ENCODE assay signal across 8 cellular contexts in the genomic region with DNA sequence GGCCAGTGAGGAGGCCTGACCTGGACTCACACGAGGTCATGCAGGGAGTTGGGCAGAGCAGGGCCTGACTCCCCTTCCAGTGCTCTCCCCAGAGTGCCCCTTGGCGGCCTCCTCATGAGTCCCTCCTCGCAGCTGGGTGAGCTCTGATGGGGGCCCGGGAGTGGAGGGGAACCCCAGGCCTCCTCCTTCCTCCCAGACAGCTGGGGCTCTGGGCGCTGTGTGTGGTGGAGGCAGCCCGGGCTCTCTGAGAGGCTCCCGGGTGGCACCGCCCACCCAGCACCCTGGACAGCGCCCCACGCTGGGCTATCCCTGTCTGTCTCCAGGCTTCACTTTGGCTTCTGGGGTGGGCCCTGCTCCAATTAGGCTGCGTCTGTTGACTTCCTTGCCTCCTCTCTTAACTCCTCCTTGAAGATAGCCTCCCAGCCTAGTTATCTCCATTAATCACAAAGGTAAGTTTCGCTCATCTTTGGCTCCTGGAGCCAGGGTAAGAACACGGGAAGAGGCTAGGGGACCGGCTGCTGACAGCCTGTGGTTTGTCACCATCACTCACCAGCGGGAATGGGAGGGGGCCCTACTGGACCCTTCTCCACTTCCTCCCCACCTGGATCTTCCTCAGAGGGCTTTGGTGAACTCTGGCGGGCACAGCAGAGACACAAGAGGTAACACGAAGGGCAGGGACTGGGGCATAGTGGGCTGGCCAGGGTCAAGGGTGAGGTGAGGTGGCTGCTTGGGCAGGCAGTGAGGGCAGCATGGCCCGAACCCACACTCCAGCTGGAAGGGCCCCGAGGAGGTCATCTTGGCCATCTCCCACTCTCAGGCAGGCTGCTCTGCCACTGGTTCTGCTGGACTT. TPM values are rescaled to one million over a fixed set of nuclear protein-coding genes. Genes with fewer than 3 reads are reported as not detected.
DNase-seq lines count a peak whose midpoint lies in the region; ATAC-seq and TF ChIP-seq lines count a peak whose summit lies in the region.

No MANE protein-coding gene starts in this region.

- intact Hi-C loops in vagina (cut with DNase I), result no loop called here

- H3K9me3 ChIP-seq in RWPE2 (ENCODE audit: severe bottlenecking) (no peaks in the 10 kb centered on the region), vagina (no peaks in the 10 kb centered on the region)

- H3K4me1 ChIP-seq in RWPE2 (ENCODE audit: insufficient read depth, poor library complexity, severe bottlenecking), result no peaks in the 10 kb centered on the region
- H3K4me1 ChIP-seq in vagina, result no peaks in the 10 kb centered on the region

- no peak overlapping the region for H3K4me3 ChIP-seq in RWPE2 (ENCODE audit: severe bottlenecking)
- H3K4me3 ChIP-seq in vagina, result no peak overlapping the region

- H3K36me3 ChIP-seq in RWPE2 (ENCODE audit: low read depth) (no peaks in the 10 kb centered on the region), vagina (no peaks in the 10 kb centered on the region)

- ATAC-seq in RWPE2 (ENCODE audit: low read depth), result peak; percentile 67

- no peak for TF ChIP-seq CTCF in RWPE2 (IDR thresholded peaks at IDR 0.05; ENCODE audit: poor library complexity, severe bottlenecking)
- no peak for TF ChIP-seq CTCF in vagina (IDR thresholded peaks at IDR 0.05)

- DNase-seq in NOMO-1 (lab: John Stamatoyannopoulos, UW; ENCODE audit: unreplicated experiment in 2 of 2) (peak; percentile 18 to 25), NOMO-1 treated with DMSO at 0.1 percent for 48 hours (lab: John Stamatoyannopoulos, UW; ENCODE audit: unreplicated experiment) (no peak), RWPE2 (ENCODE audit: low spot score) (peak; percentile 65), fibroblast of peridontal ligament (ENCODE audit: extremely low read depth) (peak; percentile 10), SHP77 (lab: John Stamatoyannopoulos, UW) (no peak), vagina (ENCODE audit: extremely low spot score in 2 of 2) (no peak), NCI-H510A (lab: John Stamatoyannopoulos, UW) (no peak)
- peak; percentile 44 for DNase-seq in stimulated activated CD4-positive, alpha-beta T cell treated with anti-CD3 and anti-CD28 coated beads, Interleukin-15, amount 100 ng/mL, for 24 hours

- H3K27me3 ChIP-seq in RWPE2 (ENCODE audit: insufficient read depth, poor library complexity, severe bottlenecking), result no peaks in the 10 kb centered on the region
- no peaks in the 10 kb centered on the region for H3K27me3 ChIP-seq in vagina

- no peak for TF ChIP-seq POLR2A in vagina (IDR thresholded peaks at IDR 0.05)

- H3K27ac ChIP-seq in RWPE2 (ENCODE audit: poor library complexity, severe bottlenecking), result no peak overlapping the region
- H3K27ac ChIP-seq in vagina, result no peak overlapping the region

RNA-seq across cellular contexts. Expression of a gene that starts 13.1 kb away (rescaled TPM):
- total RNA-seq in vagina, result 0.25 TPM

Comparison
In these comparisons a context has a peak if more than half of its experiments do, and no peak if none do; other contexts are left out.
1. DNase-seq: peak in NOMO-1 (2 of 2), RWPE2 (single experiment), fibroblast of peridontal ligament (single experiment) and stimulated activated CD4-positive, alpha-beta T cell treated with anti-CD3 and anti-CD28 coated beads, Interleukin-15, amount 100 ng/mL, for 24 hours (single experiment); none in NOMO-1 treated with DMSO at 0.1 percent for 48 hours (single experiment), SHP77 (0 of 2), vagina (0 of 2) and NCI-H510A (single experiment).